ENCODE assay signal across 29 cellular contexts in the genomic region with DNA sequence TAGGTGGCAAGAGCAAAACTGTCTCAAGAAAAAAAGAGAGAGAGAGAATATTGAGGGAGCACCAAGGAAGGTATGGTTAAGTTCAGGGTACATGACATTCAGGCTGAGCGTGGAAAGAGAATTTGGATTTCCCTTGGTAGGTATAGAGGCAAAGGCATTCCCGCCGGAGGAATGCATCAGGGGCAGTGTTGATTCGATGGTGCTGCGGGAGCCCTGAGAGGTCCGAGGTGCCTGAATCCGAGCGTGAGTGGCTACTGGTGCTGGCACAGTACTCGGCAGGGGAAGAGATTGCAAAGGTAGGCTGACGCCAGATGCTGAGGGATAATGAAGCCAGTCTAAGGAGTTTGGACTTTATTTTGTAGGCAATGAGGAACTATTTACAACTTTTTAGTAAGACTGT.
"Had no signal": no experiment of that assay in that cellular context is flagged by ENCODE, and none has a peak within 500 bp of the region (broad histone marks: within the 10 kb centered on the region; RNA-seq: fewer than 3 reads in every experiment).

No MANE protein-coding gene starts in this region.

- H3K36me3 ChIP-seq: colonic mucosa, esophagus muscularis mucosa, esophagus squamous epithelium, gastrocnemius medialis, gastroesophageal sphincter, heart left ventricle, heart right ventricle had no signal

- H3K4me3 ChIP-seq: colonic mucosa, coronary artery, dorsolateral prefrontal cortex, esophagus muscularis mucosa, esophagus squamous epithelium, gastrocnemius medialis, gastroesophageal sphincter, heart left ventricle, heart right ventricle had no signal

- DNase-seq: colonic mucosa; cortex of kidney; dermis blood vessel endothelial cell; dorsolateral prefrontal cortex; effector CD4-positive, alpha-beta T cell; effector CD8-positive, alpha-beta T cell; effector memory CD4-positive, alpha-beta T cell; effector memory CD8-positive, alpha-beta T cell; endodermal cell; erythroblast; esophagus squamous epithelium; foreskin fibroblast; foreskin keratinocyte; foreskin melanocyte; gastrocnemius medialis; glutamatergic neuron; head of caudate nucleus; heart left ventricle; heart right ventricle had no signal

- ATAC-seq: effector memory CD8-positive, alpha-beta T cell; esophagus mucosa; foreskin keratinocyte; gastrocnemius medialis; gastroesophageal sphincter; heart left ventricle; heart right ventricle had no signal

- FAIRE-seq: colon, endometrium, endothelial cell of umbilical vein, frontal cortex had no signal

- H3K4me1 ChIP-seq: colonic mucosa, esophagus muscularis mucosa, esophagus squamous epithelium, foreskin keratinocyte, gastrocnemius medialis, gastroesophageal sphincter, heart left ventricle, heart right ventricle had no signal

- H3K27ac Mint-ChIP-seq: dendritic cell treated with granulocyte-macrophage colony-stimulating factor and Interleukin-4, amounts not matched to agents 40 ng/mL and 50 ng/mL, for 4 days; effector memory CD8-positive, alpha-beta T cell; endodermal cell had no signal

- H3K4me3 Mint-ChIP-seq: dendritic cell treated with granulocyte-macrophage colony-stimulating factor and Interleukin-4, amounts not matched to agents 40 ng/mL and 50 ng/mL, for 4 days; effector memory CD8-positive, alpha-beta T cell; endodermal cell had no signal

- H3K9me3 ChIP-seq: colonic mucosa, esophagus muscularis mucosa, esophagus squamous epithelium, gastrocnemius medialis, gastroesophageal sphincter, heart left ventricle, heart right ventricle had no signal

- H3K9me3 Mint-ChIP-seq: dendritic cell treated with granulocyte-macrophage colony-stimulating factor and Interleukin-4, amounts not matched to agents 40 ng/mL and 50 ng/mL, for 4 days; effector memory CD8-positive, alpha-beta T cell; endodermal cell had no signal

- H3K27me3 ChIP-seq: colonic mucosa, gastrocnemius medialis had no signal

- H3K27ac ChIP-seq: colonic mucosa, coronary artery, dorsolateral prefrontal cortex, epithelial cell of prostate, esophagus muscularis mucosa, esophagus squamous epithelium, foreskin keratinocyte, gastrocnemius medialis, gastroesophageal sphincter, heart left ventricle, heart right ventricle had no signal
